Comparison of ENCODE assay signal across 21 cellular contexts in genomic region chrX:114798902-114799301, GRCh38.
A peak's percentile ranks its signal among the peaks of the same experiment; 100 is the strongest.
DNase-seq lines count a peak whose midpoint lies in the region; ATAC-seq and TF ChIP-seq lines count a peak whose summit lies in the region.
"Had no signal": no experiment of that assay in that cellular context is flagged by ENCODE, and none has a peak within 500 bp of the region (broad histone marks: within the 10 kb centered on the region; RNA-seq: fewer than 3 reads in every experiment).

No MANE protein-coding gene starts in this region.

- TF ChIP-seq CTCF in Calu3 (IDR thresholded peaks at IDR 0.05; ENCODE audit: unreplicated experiment) (no peak), PC-3 (conservative IDR thresholded peaks at IDR 0.05; ENCODE audit: low read depth, low read length) (no peak), cardiac fibroblast (IDR thresholded peaks at IDR 0.05; ENCODE audit: low read depth, low read length) (no peak)

- H3K79me2 ChIP-seq in PC-3 (ENCODE audit: low read length): no peaks in the 10 kb centered on the region

- no CpG with 5 or more reads among the region's 2 CpGs for WGBS in mesenchymal stem cell

- POLR2A ChIA-PET in PC-3 (lab: Charles Lee; ENCODE audit: unreplicated experiment): no interaction called here

- H3K4me1 Mint-ChIP-seq in Calu3 (ENCODE audit: low read depth, unreplicated experiment): peaks cover 16% of the 10 kb centered on the region
- H3K4me1 Mint-ChIP-seq: activated naive CD4-positive, alpha-beta T cell treated with anti-CD3 and anti-CD28 coated beads, Interleukin-2, amount 50 U/mL, for 24 hours had no signal

- H3K79me1 ChIP-seq in mesenchymal stem cell (replicated peaks; ENCODE audit: low read length, poor library complexity, severe bottlenecking): no peaks in the 10 kb centered on the region

- H2BK15ac ChIP-seq in mesenchymal stem cell (ENCODE audit: low read depth, poor library complexity, severe bottlenecking): no peak overlapping the region

- CTCF ChIA-PET in Calu3 (lab: Charles Lee): no interaction called here
- CTCF ChIA-PET in PC-3 (lab: Charles Lee): no interaction called here

- H2AFZ ChIP-seq in PC-3 (ENCODE audit: low read length) (no peak overlapping the region), mesenchymal stem cell (ENCODE audit: low read depth, low read length) (no peak overlapping the region)

- H3K9me3 Mint-ChIP-seq in Calu3 (ENCODE audit: low read depth, unreplicated experiment): no peaks in the 10 kb centered on the region
- H3K9me3 Mint-ChIP-seq: activated CD8-positive, alpha-beta T cell treated with anti-CD3 and anti-CD28 coated beads for 36 hours; activated naive CD4-positive, alpha-beta T cell treated with anti-CD3 and anti-CD28 coated beads, Interleukin-2, amount 50 U/mL, for 24 hours had no signal

- no peak overlapping the region for H3K4me2 ChIP-seq in PC-3 (ENCODE audit: low read length)
- no peak overlapping the region for H3K4me2 ChIP-seq in mesenchymal stem cell (ENCODE audit: low read length, poor library complexity, severe bottlenecking)

- H3K36me3 ChIP-seq in PC-3 (ENCODE audit: low read depth, low read length) (no peaks in the 10 kb centered on the region), mesenchymal stem cell (ENCODE audit: control insufficient read depth in 1 of 2, insufficient read depth in 2 of 2, low read depth in 1 of 2, low read length in 2 of 2) (no peaks in the 10 kb centered on the region)
- H3K36me3 ChIP-seq: stomach, WERI-Rb-1 had no signal

- no peak overlapping the region for H2BK5ac ChIP-seq in mesenchymal stem cell (ENCODE audit: low read depth, low read length, poor library complexity, severe bottlenecking)

- H3F3A ChIP-seq in PC-3 (ENCODE audit: low read length, unreplicated experiment): no peaks in the 10 kb centered on the region

- H3K18ac ChIP-seq in mesenchymal stem cell (ENCODE audit: low read depth in 1 of 2, low read length in 2 of 2): no peak overlapping the region

- no peaks in the 10 kb centered on the region for H4K20me1 ChIP-seq in PC-3 (ENCODE audit: low read length)

- H3K4me1 ChIP-seq in PC-3 (ENCODE audit: insufficient read depth, low read length) (no peaks in the 10 kb centered on the region; the same call in 1 of the 2 replicates), mesenchymal stem cell (ENCODE audit: control insufficient read depth, insufficient read depth, low read depth, low read length) (no peaks in the 10 kb centered on the region)
- H3K4me1 ChIP-seq: stomach had no signal

- no peak overlapping the region for H2BK120ac ChIP-seq in mesenchymal stem cell (ENCODE audit: low read depth, low read length)

- H2BK12ac ChIP-seq in mesenchymal stem cell (ENCODE audit: low read length in 2 of 2): no peak overlapping the region

- H3K27me3 ChIP-seq in PC-3 (ENCODE audit: low read length) (no peaks in the 10 kb centered on the region), mesenchymal stem cell (ENCODE audit: control insufficient read depth in 1 of 2, insufficient read depth in 1 of 2, low read length in 2 of 2) (no peaks in the 10 kb centered on the region)
- H3K27me3 ChIP-seq: stomach had no signal

- peak overlapping the region; percentile 77 for H3K27ac Mint-ChIP-seq in Calu3 (ENCODE audit: unreplicated experiment)
- H3K27ac Mint-ChIP-seq: activated CD8-positive, alpha-beta T cell treated with anti-CD3 and anti-CD28 coated beads for 36 hours; activated naive CD4-positive, alpha-beta T cell treated with anti-CD3 and anti-CD28 coated beads, Interleukin-2, amount 50 U/mL, for 24 hours had no signal

- ATAC-seq in PC-3 (no peak), GM21360 (IDR thresholded peaks at IDR 0.05; ENCODE audit: unreplicated experiment) (no peak), HG03139 (IDR thresholded peaks at IDR 0.05; ENCODE audit: unreplicated experiment) (no peak)
- ATAC-seq: activated CD8-positive, alpha-beta T cell treated with anti-CD3 and anti-CD28 coated beads for 36 hours; right cardiac atrium had no signal

- H2AK5ac ChIP-seq in mesenchymal stem cell (ENCODE audit: low read length, severe bottlenecking): no peak overlapping the region

- BruUV-seq in Calu3 (replicated peaks; lab: Mats Ljungman, UMichigan) (no TSS peak), PC-3 (replicated peaks; lab: Mats Ljungman, UMichigan) (no TSS peak)

- no peak overlapping the region for H3K4ac ChIP-seq in mesenchymal stem cell (ENCODE audit: low read depth in 1 of 2, low read length in 2 of 2)

- DNase-seq in Calu3: no peak
- DNase-seq in PC-3: peak; percentile 54
- DNase-seq in cardiac fibroblast (ENCODE audit: low read depth in 2 of 2): peak; percentile 0 to 5
- DNase-seq in mesenchymal stem cell: peak; percentile 30
- no peak for DNase-seq in superior temporal gyrus (ENCODE audit: extremely low spot score)
- no peak for DNase-seq in NCI-H146 (lab: John Stamatoyannopoulos, UW)
- DNase-seq: activated CD8-positive, alpha-beta T cell treated with anti-CD3 and anti-CD28 coated beads for 36 hours; activated T-cell treated with anti-CD3 and anti-CD28 coated beads, Interleukin-2, amount 50 U/mL, for 48 hours; AML-193; COR-L47; cortex of kidney; NCI-H1694 treated with DMSO at 0.1 percent for 48 hours; NCI-H345; nucleus accumbens; right cardiac atrium; stimulated activated CD4-positive, alpha-beta T cell treated with anti-CD3 and anti-CD28 coated beads, Interleukin-1b, Interleukin-23, amount 100 ng/mL, for 48 hours; stomach; WERI-Rb-1 had no signal

- intact Hi-C loops in Calu3 (cut with micrococcal nuclease; ENCODE audit: unreplicated experiment) (no loop called here), PC-3 (cut with micrococcal nuclease) (no loop called here)

- H4K8ac ChIP-seq in mesenchymal stem cell (ENCODE audit: low read length): no peak overlapping the region

- no peak overlapping the region for H3K14ac ChIP-seq in mesenchymal stem cell (ENCODE audit: low read length in 2 of 2)

- H3K27ac ChIP-seq in PC-3 (ENCODE audit: low read length): no peak overlapping the region
- no peak overlapping the region for H3K27ac ChIP-seq in mesenchymal stem cell (ENCODE audit: low read length, poor library complexity, severe bottlenecking)
- H3K27ac ChIP-seq: stomach, WERI-Rb-1 had no signal

- H3K9me2 ChIP-seq in PC-3 (replicated peaks; ENCODE audit: low read length): no peaks in the 10 kb centered on the region

- no peaks in the 10 kb centered on the region for H3K9me3 ChIP-seq in PC-3 (ENCODE audit: low read length)
- peaks cover 5% of the 10 kb centered on the region for H3K9me3 ChIP-seq in mesenchymal stem cell (ENCODE audit: control insufficient read depth, low read length)

- no peak overlapping the region for H3K4me3 Mint-ChIP-seq in Calu3 (ENCODE audit: low read depth, unreplicated experiment)
- H3K4me3 Mint-ChIP-seq: activated CD8-positive, alpha-beta T cell treated with anti-CD3 and anti-CD28 coated beads for 36 hours; activated naive CD4-positive, alpha-beta T cell treated with anti-CD3 and anti-CD28 coated beads, Interleukin-2, amount 50 U/mL, for 24 hours had no signal

- no peak overlapping the region for H3K23ac ChIP-seq in mesenchymal stem cell (ENCODE audit: low read length in 2 of 2)

- no peaks in the 10 kb centered on the region for H3K27me3 Mint-ChIP-seq in Calu3 (ENCODE audit: unreplicated experiment)
- H3K27me3 Mint-ChIP-seq: activated CD8-positive, alpha-beta T cell treated with anti-CD3 and anti-CD28 coated beads for 36 hours; activated naive CD4-positive, alpha-beta T cell treated with anti-CD3 and anti-CD28 coated beads, Interleukin-2, amount 50 U/mL, for 24 hours had no signal

- H4K91ac ChIP-seq in mesenchymal stem cell (ENCODE audit: low read length): no peak overlapping the region

- H3K36me3 Mint-ChIP-seq in Calu3 (ENCODE audit: insufficient read depth, unreplicated experiment): no peaks in the 10 kb centered on the region
- H3K36me3 Mint-ChIP-seq: activated naive CD4-positive, alpha-beta T cell treated with anti-CD3 and anti-CD28 coated beads, Interleukin-2, amount 50 U/mL, for 24 hours had no signal

- H3K9ac ChIP-seq in PC-3 (ENCODE audit: low read length): no peak overlapping the region
- no peak overlapping the region for H3K9ac ChIP-seq in mesenchymal stem cell (ENCODE audit: low read length)

- H3K4me3 ChIP-seq in PC-3 (ENCODE audit: low read length) (no peak overlapping the region), cardiac fibroblast (replicated peaks in 1 of 2; ENCODE audit: low read depth in 2 of 2, low read length in 2 of 2) (no peak overlapping the region), mesenchymal stem cell (ENCODE audit: insufficient read depth in 1 of 2, low read depth in 1 of 2, low read length in 2 of 2) (no peak overlapping the region)
- H3K4me3 ChIP-seq: stomach had no signal

Comparison
In these comparisons a context has a peak if more than half of its experiments do, and no peak if none do; other contexts are left out.
1. DNase-seq: peak in PC-3 (single experiment), cardiac fibroblast (2 of 2) and mesenchymal stem cell (single experiment); none in Calu3 (single experiment), superior temporal gyrus (single experiment) and NCI-H146 (single experiment).